In genomic region chr10:68180490-68180889, GRCh38 we compare ENCODE assay signal across 1 cellular context.
TF ChIP-seq lines count a peak whose summit lies in the region.

No MANE protein-coding gene starts in this region.

TF ChIP-seq in GM23338, 12 proteins besides CTCF, POLR2A, EP300 and RAD21 (continued from another document):
- TF ChIP-seq, protein P1, sequence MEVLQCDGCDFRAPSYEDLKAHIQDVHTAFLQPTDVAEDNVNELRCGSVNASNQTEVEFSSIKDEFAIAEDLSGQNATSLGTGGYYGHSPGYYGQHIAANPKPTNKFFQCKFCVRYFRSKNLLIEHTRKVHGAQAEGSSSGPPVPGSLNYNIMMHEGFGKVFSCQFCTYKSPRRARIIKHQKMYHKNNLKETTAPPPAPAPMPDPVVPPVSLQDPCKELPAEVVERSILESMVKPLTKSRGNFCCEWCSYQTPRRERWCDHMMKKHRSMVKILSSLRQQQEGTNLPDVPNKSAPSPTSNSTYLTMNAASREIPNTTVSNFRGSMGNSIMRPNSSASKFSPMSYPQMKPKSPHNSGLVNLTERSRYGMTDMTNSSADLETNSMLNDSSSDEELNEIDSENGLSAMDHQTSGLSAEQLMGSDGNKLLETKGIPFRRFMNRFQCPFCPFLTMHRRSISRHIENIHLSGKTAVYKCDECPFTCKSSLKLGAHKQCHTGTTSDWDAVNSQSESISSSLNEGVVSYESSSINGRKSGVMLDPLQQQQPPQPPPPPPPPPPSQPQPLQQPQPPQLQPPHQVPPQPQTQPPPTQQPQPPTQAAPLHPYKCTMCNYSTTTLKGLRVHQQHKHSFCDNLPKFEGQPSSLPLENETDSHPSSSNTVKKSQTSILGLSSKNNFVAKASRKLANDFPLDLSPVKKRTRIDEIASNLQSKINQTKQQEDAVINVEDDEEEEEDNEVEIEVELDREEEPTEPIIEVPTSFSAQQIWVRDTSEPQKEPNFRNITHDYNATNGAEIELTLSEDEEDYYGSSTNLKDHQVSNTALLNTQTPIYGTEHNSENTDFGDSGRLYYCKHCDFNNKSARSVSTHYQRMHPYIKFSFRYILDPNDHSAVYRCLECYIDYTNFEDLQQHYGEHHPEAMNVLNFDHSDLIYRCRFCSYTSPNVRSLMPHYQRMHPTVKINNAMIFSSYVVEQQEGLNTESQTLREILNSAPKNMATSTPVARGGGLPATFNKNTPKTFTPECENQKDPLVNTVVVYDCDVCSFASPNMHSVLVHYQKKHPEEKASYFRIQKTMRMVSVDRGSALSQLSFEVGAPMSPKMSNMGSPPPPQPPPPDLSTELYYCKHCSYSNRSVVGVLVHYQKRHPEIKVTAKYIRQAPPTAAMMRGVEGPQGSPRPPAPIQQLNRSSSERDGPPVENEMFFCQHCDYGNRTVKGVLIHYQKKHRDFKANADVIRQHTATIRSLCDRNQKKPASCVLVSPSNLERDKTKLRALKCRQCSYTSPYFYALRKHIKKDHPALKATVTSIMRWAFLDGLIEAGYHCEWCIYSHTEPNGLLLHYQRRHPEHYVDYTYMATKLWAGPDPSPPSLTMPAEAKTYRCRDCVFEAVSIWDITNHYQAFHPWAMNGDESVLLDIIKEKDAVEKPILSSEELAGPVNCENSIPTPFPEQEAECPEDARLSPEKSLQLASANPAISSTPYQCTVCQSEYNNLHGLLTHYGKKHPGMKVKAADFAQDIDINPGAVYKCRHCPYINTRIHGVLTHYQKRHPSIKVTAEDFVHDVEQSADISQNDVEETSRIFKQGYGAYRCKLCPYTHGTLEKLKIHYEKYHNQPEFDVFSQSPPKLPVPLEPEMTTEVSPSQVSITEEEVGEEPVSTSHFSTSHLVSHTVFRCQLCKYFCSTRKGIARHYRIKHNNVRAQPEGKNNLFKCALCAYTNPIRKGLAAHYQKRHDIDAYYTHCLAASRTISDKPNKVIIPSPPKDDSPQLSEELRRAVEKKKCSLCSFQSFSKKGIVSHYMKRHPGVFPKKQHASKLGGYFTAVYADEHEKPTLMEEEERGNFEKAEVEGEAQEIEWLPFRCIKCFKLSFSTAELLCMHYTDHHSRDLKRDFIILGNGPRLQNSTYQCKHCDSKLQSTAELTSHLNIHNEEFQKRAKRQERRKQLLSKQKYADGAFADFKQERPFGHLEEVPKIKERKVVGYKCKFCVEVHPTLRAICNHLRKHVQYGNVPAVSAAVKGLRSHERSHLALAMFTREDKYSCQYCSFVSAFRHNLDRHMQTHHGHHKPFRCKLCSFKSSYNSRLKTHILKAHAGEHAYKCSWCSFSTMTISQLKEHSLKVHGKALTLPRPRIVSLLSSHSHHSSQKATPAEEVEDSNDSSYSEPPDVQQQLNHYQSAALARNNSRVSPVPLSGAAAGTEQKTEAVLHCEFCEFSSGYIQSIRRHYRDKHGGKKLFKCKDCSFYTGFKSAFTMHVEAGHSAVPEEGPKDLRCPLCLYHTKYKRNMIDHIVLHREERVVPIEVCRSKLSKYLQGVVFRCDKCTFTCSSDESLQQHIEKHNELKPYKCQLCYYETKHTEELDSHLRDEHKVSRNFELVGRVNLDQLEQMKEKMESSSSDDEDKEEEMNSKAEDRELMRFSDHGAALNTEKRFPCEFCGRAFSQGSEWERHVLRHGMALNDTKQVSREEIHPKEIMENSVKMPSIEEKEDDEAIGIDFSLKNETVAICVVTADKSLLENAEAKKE (CRISPR knock-in tag; IDR thresholded peaks at IDR 0.05), result no peak
- no peak for TF ChIP-seq JUNB (IDR thresholded peaks at IDR 0.05; ENCODE audit: unreplicated experiment)
- no peak for TF ChIP-seq EZH2phosphoT487 (IDR thresholded peaks at IDR 0.05; ENCODE audit: unreplicated experiment)
- no peak for TF ChIP-seq STAT1 (IDR thresholded peaks at IDR 0.05; ENCODE audit: unreplicated experiment)
- TF ChIP-seq ZNF331 (CRISPR knock-in tag; IDR thresholded peaks at IDR 0.05; ENCODE audit: low read depth), result no peak
- no peak for TF ChIP-seq EZH2 (IDR thresholded peaks at IDR 0.05; ENCODE audit: low read depth, unreplicated experiment)
- TF ChIP-seq ZNF114 (CRISPR knock-in tag; IDR thresholded peaks at IDR 0.05), result no peak
- TF ChIP-seq CREB1 (CRISPR knock-in tag; IDR thresholded peaks at IDR 0.05; ENCODE audit: low read depth), result no peak
